Comparison of ENCODE assay signal across 17 cellular contexts in the genomic region with DNA sequence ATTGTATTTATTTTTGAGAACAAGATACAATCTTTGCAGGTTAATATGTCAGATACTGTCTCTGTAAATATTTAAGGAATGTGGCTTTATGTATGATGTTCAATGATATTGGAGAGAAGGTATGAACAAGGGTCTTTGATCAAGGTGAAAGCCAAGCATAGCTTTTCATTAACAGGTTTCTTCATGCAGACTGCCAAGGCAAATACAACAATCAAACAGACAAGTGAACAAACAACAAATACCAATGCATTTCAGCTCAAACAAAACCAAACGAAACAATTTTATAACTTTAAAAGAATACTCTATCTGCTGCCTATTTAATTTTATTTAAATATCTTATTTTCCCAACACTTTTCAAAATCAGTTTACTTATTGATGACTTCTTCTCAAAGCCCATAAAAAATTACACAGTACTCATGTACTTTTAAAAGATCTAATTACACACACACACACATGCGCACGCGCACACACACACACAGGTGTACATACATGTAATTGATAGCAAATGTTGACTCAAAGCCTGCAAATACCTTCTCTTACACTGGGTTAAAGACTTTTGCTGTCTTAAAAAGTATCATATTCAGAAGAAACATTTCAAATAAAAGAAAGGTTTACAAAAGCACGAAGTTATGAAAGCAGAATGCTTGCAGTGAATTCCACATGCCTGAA.
DNase-seq lines count a peak whose midpoint lies in the region; ATAC-seq and TF ChIP-seq lines count a peak whose summit lies in the region.
"Had no signal": no experiment of that assay in that cellular context is flagged by ENCODE, and none has a peak within 500 bp of the region (broad histone marks: within the 10 kb centered on the region; RNA-seq: fewer than 3 reads in every experiment).

No MANE protein-coding gene starts in this region.

- H3K27ac Mint-ChIP-seq in activated T-cell treated with anti-CD3 and anti-CD28 coated beads, Interleukin-2, amount 50 U/mL, for 24 hours = no peak overlapping the region
- H3K27ac Mint-ChIP-seq: CD4-positive, alpha-beta T cell; HFFc6 had no signal

- H3K4me1 Mint-ChIP-seq in activated T-cell treated with anti-CD3 and anti-CD28 coated beads, Interleukin-2, amount 50 U/mL, for 24 hours (ENCODE audit: low read depth) = no peaks in the 10 kb centered on the region

- peak overlapping the region; percentile 35 for H3K27ac ChIP-seq in 22Rv1
- H3K27ac ChIP-seq: A549, C4-2B, GM23248 had no signal

- ATAC-seq in left lobe of liver = peak; percentile 72
- ATAC-seq: A549 had no signal

- H3K9me3 Mint-ChIP-seq in activated T-cell treated with anti-CD3 and anti-CD28 coated beads, Interleukin-2, amount 50 U/mL, for 24 hours = no peaks in the 10 kb centered on the region
- H3K9me3 Mint-ChIP-seq: CD4-positive, alpha-beta T cell; HFFc6 had no signal

- peaks cover 46% of the 10 kb centered on the region for H3K36me3 Mint-ChIP-seq in activated T-cell treated with anti-CD3 and anti-CD28 coated beads, Interleukin-2, amount 50 U/mL, for 24 hours (ENCODE audit: low read depth)

- peak; percentile 2 for DNase-seq in COLO668 (lab: John Stamatoyannopoulos, UW; ENCODE audit: unreplicated experiment)
- DNase-seq in NCI-H146 treated with DMSO at 0.1 percent for 48 hours (lab: John Stamatoyannopoulos, UW; ENCODE audit: unreplicated experiment) = peak; percentile 2
- no peak for DNase-seq in left lobe of liver (ENCODE audit: low spot score)
- DNase-seq in iPS-NIHi7 (ENCODE audit: extremely low spot score) = no peak
- DNase-seq in activated T-cell treated with anti-CD3 and anti-CD28 coated beads, Interleukin-2, amount 50 U/mL, for 24 hours = no peak
- no peak for DNase-seq in mucosa of gallbladder (ENCODE audit: low spot score)
- DNase-seq: AML-193; CD4-positive, alpha-beta T cell; DMS153; DMS79; GDM1; GM23248; HCEC 1CT; HFFc6 had no signal

- H3K4me3 Mint-ChIP-seq in activated T-cell treated with anti-CD3 and anti-CD28 coated beads, Interleukin-2, amount 50 U/mL, for 24 hours = no peak overlapping the region
- H3K4me3 Mint-ChIP-seq: CD4-positive, alpha-beta T cell; HFFc6 had no signal

- no peaks in the 10 kb centered on the region for H3K27me3 Mint-ChIP-seq in activated T-cell treated with anti-CD3 and anti-CD28 coated beads, Interleukin-2, amount 50 U/mL, for 24 hours
- H3K27me3 Mint-ChIP-seq: CD4-positive, alpha-beta T cell had no signal

- no peak for TF ChIP-seq CTCF in 22Rv1 (IDR thresholded peaks at IDR 0.05)

Comparison
In these comparisons a context has a peak if more than half of its experiments do, and no peak if none do; other contexts are left out.
1. DNase-seq: peak in COLO668 (single experiment) and NCI-H146 treated with DMSO at 0.1 percent for 48 hours (single experiment); none in left lobe of liver (single experiment), iPS-NIHi7 (single experiment), activated T-cell treated with anti-CD3 and anti-CD28 coated beads, Interleukin-2, amount 50 U/mL, for 24 hours (single experiment) and mucosa of gallbladder (single experiment).